Comparison of ENCODE assay signal across 9 cellular contexts in genomic region chr1:204406621-204407020, GRCh38. TPM values are rescaled to one million over a fixed set of nuclear protein-coding genes. Genes with fewer than 3 reads are reported as not detected.
DNase-seq lines count a peak whose midpoint lies in the region; ATAC-seq and TF ChIP-seq lines count a peak whose summit lies in the region.
"Had no signal": no experiment of that assay in that cellular context is flagged by ENCODE, and none has a peak within 500 bp of the region (broad histone marks: within the 10 kb centered on the region; RNA-seq: fewer than 3 reads in every experiment).

No MANE protein-coding gene starts in this region.

- intact Hi-C loops in left ventricle myocardium superior (cut with micrococcal nuclease), result no loop called here
- intact Hi-C loops in breast epithelium (cut with DNase I; ENCODE audit: low total_unique reads), result no loop called here

- H3K9me3 ChIP-seq in right atrium auricular region (no peaks in the 10 kb centered on the region), breast epithelium (no peaks in the 10 kb centered on the region), mucosa of rectum (ENCODE audit: control insufficient read depth in 2 of 2, low read length in 2 of 2) (no peaks in the 10 kb centered on the region)

- ATAC-seq in left ventricle myocardium superior (no peak), HG03135 (IDR thresholded peaks at IDR 0.05; ENCODE audit: unreplicated experiment) (no peak), HG03095 (IDR thresholded peaks at IDR 0.05; ENCODE audit: unreplicated experiment) (no peak)

- no peak for DNase-seq in right atrium auricular region (ENCODE audit: low spot score)
- no peak for DNase-seq in left ventricle myocardium superior
- DNase-seq in breast epithelium (ENCODE audit: low spot score in 2 of 2), result no peak
- DNase-seq in NOMO-1 treated with dmso at 0.1 percent for 144 hours (lab: John Stamatoyannopoulos, UW; ENCODE audit: unreplicated experiment), result no peak
- DNase-seq in NCI-H1092 (lab: John Stamatoyannopoulos, UW), result no peak
- DNase-seq: effector CD4-positive, alpha-beta T cell had no signal

- H3K27ac ChIP-seq in right atrium auricular region, result no peak overlapping the region
- peak overlapping the region in 1 of 2 donors; percentile 100 for H3K27ac ChIP-seq in breast epithelium
- no peak overlapping the region for H3K27ac ChIP-seq in mucosa of rectum (ENCODE audit: low read depth in 2 of 2, low read length in 2 of 2)

- peaks cover 0 to 28% of the 10 kb centered on the region in 2 donors for H3K4me1 ChIP-seq in right atrium auricular region
- no peaks in the 10 kb centered on the region for H3K4me1 ChIP-seq in breast epithelium
- H3K4me1 ChIP-seq in mucosa of rectum (ENCODE audit: control insufficient read depth in 2 of 2, insufficient read depth in 2 of 2, low read length in 2 of 2), result peaks cover 2 to 13% of the 10 kb centered on the region in 2 donors

- H3K4me3 ChIP-seq in right atrium auricular region (peak overlapping the region; percentile 80 to 94), breast epithelium (peak overlapping the region; percentile 95 to 99 (median 95)), mucosa of rectum (ENCODE audit: low read length in 2 of 2) (peak overlapping the region; percentile 83 to 99)

- no peaks in the 10 kb centered on the region for H3K27me3 ChIP-seq in right atrium auricular region
- H3K27me3 ChIP-seq in breast epithelium, result no peaks in the 10 kb centered on the region
- H3K27me3 ChIP-seq in mucosa of rectum (ENCODE audit: control insufficient read depth in 2 of 2, insufficient read depth in 2 of 2, low read length in 2 of 2), result no peaks in the 10 kb centered on the region

- no peak for TF ChIP-seq CTCF in right atrium auricular region (IDR thresholded peaks at IDR 0.05)
- TF ChIP-seq CTCF in breast epithelium (IDR thresholded peaks at IDR 0.05), result no peak

- no peak for TF ChIP-seq POLR2A in breast epithelium (IDR thresholded peaks at IDR 0.05)

- H3K36me3 ChIP-seq in right atrium auricular region (peaks cover 35% of the 10 kb centered on the region), breast epithelium (peaks cover 7% of the 10 kb centered on the region), mucosa of rectum (ENCODE audit: control insufficient read depth in 2 of 2, insufficient read depth in 2 of 2, low read length in 2 of 2) (peaks cover 23 to 36% of the 10 kb centered on the region in 2 donors)

- H3K9ac ChIP-seq in mucosa of rectum (ENCODE audit: low read depth in 1 of 2, low read length in 2 of 2), result no peak overlapping the region

RNA-seq across cellular contexts. Expression of gene PPP1R15B, which starts 5.0 kb away (rescaled TPM):
- total RNA-seq in right atrium auricular region (10 to 100 TPM; 27.3 to 30.9 TPM), left ventricle myocardium superior (20.8 TPM), breast epithelium (10 to 100 TPM; 47.5 to 91.6 (median 53.3) TPM)

RNA-seq across cellular contexts. Expression of gene PLEKHA6, which starts 46.9 kb away (rescaled TPM):
- total RNA-seq in right atrium auricular region (10 to 100 TPM; 18.1 to 25.7 TPM), left ventricle myocardium superior (21.6 TPM), breast epithelium (10 to 100 TPM in 2 of 3 donors, 1 to 10 TPM in 1; 1.4 to 34.0 (median 17.7) TPM)
